Comparison of ENCODE assay signal across 23 cellular contexts in genomic region chr5:107313921-107314320, GRCh38.
"Had no signal": no experiment of that assay in that cellular context is flagged by ENCODE, and none has a peak within 500 bp of the region (broad histone marks: within the 10 kb centered on the region; RNA-seq: fewer than 3 reads in every experiment).

No MANE protein-coding gene starts in this region.

- H3K9ac ChIP-seq: SK-N-SH had no signal

- H3K27ac ChIP-seq: PC-9, Peyer's patch had no signal

- DNase-seq: IMR-90, Karpas-422, KG1, MM.1S, NCI-H1092 treated with DMSO at 0.1 percent for 48 hours, NCI-H1436, NCI-H187, NCI-H2029, NCI-H2081 treated with DMSO at 0.1 percent for 48 hours, NCI-H2171, NCI-H226, NCI-H446, NCI-H510A, NCI-H524 treated with DMSO at 0.1 percent for 48 hours, NCI-H69, NCI-H774, OCI-M1, PC-9, Peyer's patch, SHP77, SK-N-SH, SW 1271, T-cell had no signal

- H3K27ac Mint-ChIP-seq: T-cell had no signal

- H3K4me3 Mint-ChIP-seq: T-cell had no signal

- H3K36me3 Mint-ChIP-seq: T-cell had no signal

- H3K9me3 ChIP-seq: SK-N-SH had no signal

- H3K4me3 ChIP-seq: PC-9, Peyer's patch had no signal

- H3K36me3 ChIP-seq: Peyer's patch had no signal

- ATAC-seq: T-cell had no signal

- H3K9me2 ChIP-seq: SK-N-SH had no signal

- H3K27me3 Mint-ChIP-seq: T-cell had no signal

- H3K4me1 Mint-ChIP-seq: T-cell had no signal

- H3K4me2 ChIP-seq: PC-9, SK-N-SH had no signal

- H3K27me3 ChIP-seq: Peyer's patch had no signal

- H2AFZ ChIP-seq: PC-9 had no signal

- H3K4me1 ChIP-seq: Peyer's patch had no signal
